Comparison of ENCODE assay signal across 8 cellular contexts in genomic region chr20:49608752-49609670, GRCh38. TPM values are rescaled to one million over a fixed set of nuclear protein-coding genes. Genes with fewer than 3 reads are reported as not detected.
DNase-seq lines count a peak whose midpoint lies in the region; ATAC-seq and TF ChIP-seq lines count a peak whose summit lies in the region.

No MANE protein-coding gene starts in this region.

- no peak overlapping the region for H3K27ac ChIP-seq in colonic mucosa
- no peak overlapping the region for H3K27ac ChIP-seq in lung (ENCODE audit: low read depth in 1 of 2, low read length in 1 of 2)

- H3K4me3 ChIP-seq in colonic mucosa (no peak overlapping the region), lung (no peak overlapping the region)

- H3K27me3 Mint-ChIP-seq in activated CD4-positive, alpha-beta T cell treated with anti-CD3 and anti-CD28 coated beads, Interleukin-2, amount 10 ng/mL, durations not matched to agents 7 days and 5 days = no peaks in the 10 kb centered on the region

- H3K4me1 Mint-ChIP-seq in activated CD4-positive, alpha-beta T cell treated with anti-CD3 and anti-CD28 coated beads, Interleukin-2, amount 10 ng/mL, durations not matched to agents 7 days and 5 days = peaks cover 35% of the 10 kb centered on the region

- H3K4me3 Mint-ChIP-seq in activated CD4-positive, alpha-beta T cell treated with anti-CD3 and anti-CD28 coated beads, Interleukin-2, amount 10 ng/mL, durations not matched to agents 7 days and 5 days = no peak overlapping the region

- CTCF ChIA-PET in activated CD4-positive, alpha-beta T cell treated with anti-CD3 and anti-CD28 coated beads, Interleukin-2, amount 10 ng/mL, durations not matched to agents 7 days and 5 days (lab: Charles Lee) = interaction anchor here (0.5 to 7.6 kb wide), 29 partner anchors 9 to 430 kb away, joined by 3 to 128 read pairs (median 3); no protein-coding TSS in a partner anchor

- peak; percentile 91 for TF ChIP-seq CTCF in colonic mucosa (IDR thresholded peaks at IDR 0.05)
- peak; percentile 85 for TF ChIP-seq CTCF in lung (IDR thresholded peaks at IDR 0.05; ENCODE audit: control extremely low read depth, extremely low read depth)

- H3K9ac ChIP-seq in colonic mucosa (ENCODE audit: low read depth in 2 of 2, low read length in 2 of 2) = no peak overlapping the region

- peaks cover 7% of the 10 kb centered on the region for H3K36me3 Mint-ChIP-seq in activated CD4-positive, alpha-beta T cell treated with anti-CD3 and anti-CD28 coated beads, Interleukin-2, amount 10 ng/mL, durations not matched to agents 7 days and 5 days (ENCODE audit: low read depth)

- 7% methylated on average over 17 of the region's 17 CpGs for WGBS in lung, 2 donors

- no peaks in the 10 kb centered on the region for H3K27me3 ChIP-seq in colonic mucosa
- no peaks in the 10 kb centered on the region for H3K27me3 ChIP-seq in lung (ENCODE audit: control insufficient read depth, insufficient read depth)

- POLR2A ChIA-PET in activated CD4-positive, alpha-beta T cell treated with anti-CD3 and anti-CD28 coated beads, Interleukin-2, amount 10 ng/mL, durations not matched to agents 7 days and 5 days (lab: Charles Lee) = no interaction called here

- no peak overlapping the region for H3K27ac Mint-ChIP-seq in activated CD4-positive, alpha-beta T cell treated with anti-CD3 and anti-CD28 coated beads, Interleukin-2, amount 10 ng/mL, durations not matched to agents 7 days and 5 days

- peak; percentile 19 for DNase-seq in DMS 273 treated with DMSO at 0.1 percent for 48 hours (lab: John Stamatoyannopoulos, UW)
- DNase-seq in NCI-H226 = peak; percentile 36
- peak; percentile 85 for DNase-seq in activated CD4-positive, alpha-beta T cell treated with anti-CD3 and anti-CD28 coated beads, Interleukin-2, amount 10 ng/mL, durations not matched to agents 7 days and 5 days
- peak; percentile 58 for DNase-seq in colonic mucosa
- peak; percentile 65 for DNase-seq in lung (ENCODE audit: low spot score)
- peak; percentile 51 for DNase-seq in stimulated activated CD8-positive, alpha-beta memory T cell treated with anti-CD3 and anti-CD28 coated beads, Interleukin-15, amount 100 ng/mL, for 1 hour (ENCODE audit: low read depth)
- DNase-seq in OCI-M2 (lab: John Stamatoyannopoulos, UW; ENCODE audit: unreplicated experiment) = no peak

- intact Hi-C loops in colonic mucosa (cut with DNase I) = loop anchor here (2.0 kb wide), 1 partner anchor 68 kb away; no protein-coding TSS in a partner anchor

- peak; percentile 44 for ATAC-seq in HG02763 (IDR thresholded peaks at IDR 0.05; ENCODE audit: unreplicated experiment)
- peak; percentile 66 for ATAC-seq in lung (ENCODE audit: insufficient read depth, low FRiP score)

- H3K9me3 ChIP-seq in colonic mucosa (no peaks in the 10 kb centered on the region), lung (ENCODE audit: control insufficient read depth in 2 of 2, insufficient read depth in 1 of 2, low read length in 1 of 2) (no peaks in the 10 kb centered on the region)

- H3K4me1 ChIP-seq in colonic mucosa (peaks cover 7% of the 10 kb centered on the region), lung (ENCODE audit: control insufficient read depth in 2 of 2, insufficient read depth in 2 of 2, low read length in 2 of 2) (peaks cover 0 to 9% of the 10 kb centered on the region in 2 donors)

- no peaks in the 10 kb centered on the region for H3K9me3 Mint-ChIP-seq in activated CD4-positive, alpha-beta T cell treated with anti-CD3 and anti-CD28 coated beads, Interleukin-2, amount 10 ng/mL, durations not matched to agents 7 days and 5 days

- no peaks in the 10 kb centered on the region for H3K36me3 ChIP-seq in colonic mucosa
- no peaks in the 10 kb centered on the region for H3K36me3 ChIP-seq in lung (ENCODE audit: control insufficient read depth in 2 of 2, insufficient read depth in 2 of 2, low read length in 2 of 2)

RNA-seq across cellular contexts. Expression of gene PTGIS, which starts 41.1 kb away (rescaled TPM):
- total RNA-seq in activated CD4-positive, alpha-beta T cell treated with anti-CD3 and anti-CD28 coated beads, Interleukin-2, amount 10 ng/mL, durations not matched to agents 7 days and 5 days = under 1 TPM; 0.40 to 0.62 TPM
- total RNA-seq in colonic mucosa (1 to 10 TPM in 1 of 2 donors, under 1 TPM in 1; 0.94 to 8.0 TPM), lung (10 to 100 TPM; 17.1 to 43.8 TPM)
- polyA plus RNA-seq in lung = 10 to 100 TPM in 1 of 2 donors, 1 to 10 TPM in 1; 5.3 to 12.6 TPM
